ENCODE assay signal across 9 cellular contexts in genomic region chr5:54663876-54664275, GRCh38.
A peak's percentile ranks its signal among the peaks of the same experiment; 100 is the strongest.
DNase-seq lines count a peak whose midpoint lies in the region; ATAC-seq and TF ChIP-seq lines count a peak whose summit lies in the region.
"Had no signal": no experiment of that assay in that cellular context is flagged by ENCODE, and none has a peak within 500 bp of the region (broad histone marks: within the 10 kb centered on the region; RNA-seq: fewer than 3 reads in every experiment).

No MANE protein-coding gene starts in this region.

- no peak for ATAC-seq in GM18520 (IDR thresholded peaks at IDR 0.05; ENCODE audit: unreplicated experiment)

- no peak overlapping the region for H3K27ac Mint-ChIP-seq in activated CD4-positive, alpha-beta T cell treated with anti-CD3 and anti-CD28 coated beads, Interleukin-2, amount 10 ng/mL, durations not matched to agents 24 days and 14 days

- intact Hi-C loops in activated CD4-positive, alpha-beta T cell treated with anti-CD3 and anti-CD28 coated beads, Interleukin-2, amount 10 ng/mL, durations not matched to agents 24 days and 14 days (cut with micrococcal nuclease), result no loop called here

- H3K9me3 Mint-ChIP-seq in activated CD4-positive, alpha-beta T cell treated with anti-CD3 and anti-CD28 coated beads, Interleukin-2, amount 10 ng/mL, durations not matched to agents 24 days and 14 days, result peaks cover 13% of the 10 kb centered on the region

- no peak for TF ChIP-seq CTCF in cardiac fibroblast (IDR thresholded peaks at IDR 0.05; ENCODE audit: low read depth, low read length)

- H3K4me3 Mint-ChIP-seq in activated CD4-positive, alpha-beta T cell treated with anti-CD3 and anti-CD28 coated beads, Interleukin-2, amount 10 ng/mL, durations not matched to agents 24 days and 14 days, result no peak overlapping the region
- H3K4me3 Mint-ChIP-seq: neural crest cell had no signal

- H3K27me3 Mint-ChIP-seq in activated CD4-positive, alpha-beta T cell treated with anti-CD3 and anti-CD28 coated beads, Interleukin-2, amount 10 ng/mL, durations not matched to agents 24 days and 14 days, result peaks cover 7% of the 10 kb centered on the region

- H3K4me3 ChIP-seq in cardiac fibroblast (replicated peaks in 1 of 2; ENCODE audit: low read depth in 2 of 2, low read length in 2 of 2), result no peak overlapping the region

- H3K4me1 Mint-ChIP-seq in activated CD4-positive, alpha-beta T cell treated with anti-CD3 and anti-CD28 coated beads, Interleukin-2, amount 10 ng/mL, durations not matched to agents 24 days and 14 days, result peaks cover 4% of the 10 kb centered on the region

- H3K36me3 Mint-ChIP-seq in activated CD4-positive, alpha-beta T cell treated with anti-CD3 and anti-CD28 coated beads, Interleukin-2, amount 10 ng/mL, durations not matched to agents 24 days and 14 days (ENCODE audit: low read depth), result peaks cover 4% of the 10 kb centered on the region

- peak; percentile 96 for DNase-seq in HS-5 (ENCODE audit: low read depth)
- DNase-seq in cardiac fibroblast (ENCODE audit: low read depth in 2 of 2), result peak; percentile 92 to 93
- DNase-seq in kidney tubule cell (ENCODE audit: low spot score), result peak; percentile 79
- DNase-seq in superior temporal gyrus (ENCODE audit: extremely low spot score), result peak; percentile 77
- no peak for DNase-seq in NCI-H2029 (lab: John Stamatoyannopoulos, UW)
- no peak for DNase-seq in NAMALWA (ENCODE audit: low spot score)
- no peak for DNase-seq in activated CD4-positive, alpha-beta T cell treated with anti-CD3 and anti-CD28 coated beads, Interleukin-2, amount 10 ng/mL, durations not matched to agents 24 days and 14 days

Comparison
In these comparisons a context has a peak if more than half of its experiments do, and no peak if none do; other contexts are left out.
1. DNase-seq: peak in HS-5 (single experiment), cardiac fibroblast (2 of 2), kidney tubule cell (single experiment) and superior temporal gyrus (single experiment); none in NCI-H2029 (single experiment), NAMALWA (single experiment) and activated CD4-positive, alpha-beta T cell treated with anti-CD3 and anti-CD28 coated beads, Interleukin-2, amount 10 ng/mL, durations not matched to agents 24 days and 14 days (single experiment).